In genomic region chr12:100142851-100143559, GRCh38 we compare ENCODE assay signal across 8 cellular contexts. TPM values are rescaled to one million over a fixed set of nuclear protein-coding genes. Genes with fewer than 3 reads are reported as not detected.
DNase-seq lines count a peak whose midpoint lies in the region; ATAC-seq, FAIRE-seq and TF ChIP-seq lines count a peak whose summit lies in the region.

A gene with protein sequence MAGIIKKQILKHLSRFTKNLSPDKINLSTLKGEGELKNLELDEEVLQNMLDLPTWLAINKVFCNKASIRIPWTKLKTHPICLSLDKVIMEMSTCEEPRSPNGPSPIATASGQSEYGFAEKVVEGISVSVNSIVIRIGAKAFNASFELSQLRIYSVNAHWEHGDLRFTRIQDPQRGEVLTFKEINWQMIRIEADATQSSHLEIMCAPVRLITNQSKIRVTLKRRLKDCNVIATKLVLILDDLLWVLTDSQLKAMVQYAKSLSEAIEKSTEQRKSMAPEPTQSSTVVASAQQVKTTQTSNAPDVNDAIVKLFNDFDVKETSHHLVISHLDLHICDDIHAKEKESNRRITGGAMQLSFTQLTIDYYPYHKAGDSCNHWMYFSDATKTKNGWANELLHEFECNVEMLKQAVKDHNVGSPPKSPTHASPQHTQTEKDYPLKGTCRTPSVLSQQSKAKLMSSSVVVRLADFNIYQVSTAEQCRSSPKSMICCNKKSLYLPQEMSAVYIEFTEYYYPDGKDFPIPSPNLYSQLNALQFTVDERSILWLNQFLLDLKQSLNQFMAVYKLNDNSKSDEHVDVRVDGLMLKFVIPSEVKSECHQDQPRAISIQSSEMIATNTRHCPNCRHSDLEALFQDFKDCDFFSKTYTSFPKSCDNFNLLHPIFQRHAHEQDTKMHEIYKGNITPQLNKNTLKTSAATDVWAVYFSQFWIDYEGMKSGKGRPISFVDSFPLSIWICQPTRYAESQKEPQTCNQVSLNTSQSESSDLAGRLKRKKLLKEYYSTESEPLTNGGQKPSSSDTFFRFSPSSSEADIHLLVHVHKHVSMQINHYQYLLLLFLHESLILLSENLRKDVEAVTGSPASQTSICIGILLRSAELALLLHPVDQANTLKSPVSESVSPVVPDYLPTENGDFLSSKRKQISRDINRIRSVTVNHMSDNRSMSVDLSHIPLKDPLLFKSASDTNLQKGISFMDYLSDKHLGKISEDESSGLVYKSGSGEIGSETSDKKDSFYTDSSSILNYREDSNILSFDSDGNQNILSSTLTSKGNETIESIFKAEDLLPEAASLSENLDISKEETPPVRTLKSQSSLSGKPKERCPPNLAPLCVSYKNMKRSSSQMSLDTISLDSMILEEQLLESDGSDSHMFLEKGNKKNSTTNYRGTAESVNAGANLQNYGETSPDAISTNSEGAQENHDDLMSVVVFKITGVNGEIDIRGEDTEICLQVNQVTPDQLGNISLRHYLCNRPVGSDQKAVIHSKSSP (N-terminal part only) (minus strand): TSS chr12:100142874. CDS start chr12:100142635, 239 bp downstream.

- H3K36me3 ChIP-seq in OCI-LY1 (ENCODE audit: insufficient read depth, low read length) (no peaks in the 10 kb centered on the region), endothelial cell of umbilical vein (ENCODE audit: control insufficient read depth in 2 of 2, extremely low read depth in 1 of 2, insufficient read depth in 2 of 2, low read length in 2 of 2) (no peaks in the 10 kb centered on the region)

- H3K9me2 ChIP-seq in OCI-LY1 (ENCODE audit: low read depth, low read length), result no peaks in the 10 kb centered on the region

- dilution Hi-C loops in endothelial cell of umbilical vein (cut with MboI; ENCODE audit: extremely low pct_ligation_motif_present, low sequenced_read_pairs), result no loop called here

- no peaks in the 10 kb centered on the region for H3K9me1 ChIP-seq in endothelial cell of umbilical vein (replicated peaks; ENCODE audit: control insufficient read depth, extremely low read depth, insufficient read depth, low read length)

- H3K27me3 ChIP-seq in OCI-LY1 (ENCODE audit: insufficient read depth, low read length), result no peaks in the 10 kb centered on the region
- H3K27me3 ChIP-seq in endothelial cell of umbilical vein (ENCODE audit: control insufficient read depth in 2 of 2, insufficient read depth in 2 of 2, low read length in 2 of 2), result no peaks in the 10 kb centered on the region

- TSS peak; percentile 46 for BruUV-seq in endothelial cell of umbilical vein (replicated peaks; lab: Mats Ljungman, UMichigan)

- H2AFZ ChIP-seq in OCI-LY1 (ENCODE audit: low read length) (0 out of 2 replicates have a peak within 1 kb of the TSS, but pooled peaks have one; percentile 31), endothelial cell of umbilical vein (ENCODE audit: low read depth, low read length) (peak within 1 kb of the TSS; percentile 96)

- peak; percentile 67 for ATAC-seq in GM21526 (IDR thresholded peaks at IDR 0.05; ENCODE audit: low FRiP score, unreplicated experiment)

- no peaks in the 10 kb centered on the region for H3F3A ChIP-seq in OCI-LY1 (ENCODE audit: insufficient read depth, low read length)

- CTCF ChIA-PET in endothelial cell of umbilical vein (lab: Charles Lee), result interaction anchor here (1.1 to 3.9 kb wide), 2 partner anchors 10 to 12 kb away, joined by 4 to 20 read pairs; no protein-coding TSS in a partner anchor

- in situ Hi-C loops in Caki2 (cut with HindIII; ENCODE audit: low pct_unique_long_range_greater_than_20kb, low sequenced_read_pairs), result no loop called here

- no peaks in the 10 kb centered on the region for H4K20me1 ChIP-seq in OCI-LY1 (ENCODE audit: insufficient read depth, low read length)
- no peaks in the 10 kb centered on the region for H4K20me1 ChIP-seq in endothelial cell of umbilical vein (replicated peaks; ENCODE audit: control insufficient read depth, extremely low read depth, insufficient read depth, low read length)

- H3K27ac ChIP-seq in OCI-LY1 (ENCODE audit: low read depth, low read length, poor library complexity, severe bottlenecking) (peak within 1 kb of the TSS; percentile 72), endothelial cell of umbilical vein (ENCODE audit: insufficient read depth, low read depth, low read length) (peak within 1 kb of the TSS; percentile 91)

- H3K4me1 ChIP-seq in OCI-LY1 (ENCODE audit: insufficient read depth, low read length, severe bottlenecking), result peaks cover 51% of the 10 kb centered on the region
- H3K4me1 ChIP-seq in endothelial cell of umbilical vein (ENCODE audit: control insufficient read depth, extremely low read depth, insufficient read depth, low read length), result peaks cover 5% of the 10 kb centered on the region

- H3K79me2 ChIP-seq in OCI-LY1 (ENCODE audit: insufficient read depth, low read length), result peaks cover 23% of the 10 kb centered on the region
- peaks cover 34% of the 10 kb centered on the region for H3K79me2 ChIP-seq in endothelial cell of umbilical vein (ENCODE audit: control insufficient read depth, insufficient read depth, low read length)

- POLR2A ChIA-PET in endothelial cell of umbilical vein (lab: Charles Lee), result no interaction called here

- peak; percentile 59 for DNase-seq in Caki2 (ENCODE audit: low read depth)
- DNase-seq in HuH-7 (ENCODE audit: low spot score), result peak; percentile 74
- peak; percentile 96 for DNase-seq in activated CD8-positive, alpha-beta memory T cell treated with anti-CD3 and anti-CD28 coated beads, Interleukin-2, amount 50 U/mL, for 48 hours
- peak; percentile 78 for DNase-seq in endothelial cell of umbilical vein (ENCODE audit: low read depth, low spot score)
- DNase-seq in middle frontal gyrus (ENCODE audit: extremely low spot score, low spot score), result peak; percentile 65
- peak; percentile 82 to 90 for DNase-seq in stimulated activated CD8-positive, alpha-beta memory T cell treated with anti-CD3 and anti-CD28 coated beads, Interleukin-2, amount 100 ng/mL, for 1 hour (ENCODE audit: low read depth in 2 of 2)

- H3K4me3 ChIP-seq in OCI-LY1 (ENCODE audit: low read depth, low read length, poor library complexity, severe bottlenecking) (peak within 1 kb of the TSS; percentile 99), endothelial cell of umbilical vein (replicated peaks in 1 of 3; ENCODE audit: insufficient read depth in 1 of 3, low read depth in 1 of 3, low read length in 3 of 3) (peak within 1 kb of the TSS; percentile 64 to 97 (median 74))

- H3K9ac ChIP-seq in OCI-LY1 (ENCODE audit: low read length), result peak within 1 kb of the TSS; percentile 99
- peak within 1 kb of the TSS; percentile 98 for H3K9ac ChIP-seq in endothelial cell of umbilical vein (replicated peaks; ENCODE audit: extremely low read depth, insufficient read depth, low read length)

- H3K4me2 ChIP-seq in OCI-LY1 (ENCODE audit: low read length), result peak within 1 kb of the TSS; percentile 88
- H3K4me2 ChIP-seq in endothelial cell of umbilical vein (ENCODE audit: insufficient read depth, low read length), result peak within 1 kb of the TSS; percentile 66

- TF ChIP-seq CTCF in OCI-LY1 (IDR thresholded peaks at IDR 0.05; ENCODE audit: low read length), result no peak
- no peak for TF ChIP-seq CTCF in endothelial cell of umbilical vein (IDR thresholded peaks at IDR 0.05; ENCODE audit: extremely low read depth in 1 of 2, insufficient read depth in 1 of 2, low read depth in 1 of 2, low read length in 2 of 2)

- H3K9me3 ChIP-seq in OCI-LY1 (ENCODE audit: low read length) (no peaks in the 10 kb centered on the region), endothelial cell of umbilical vein (replicated peaks; ENCODE audit: control insufficient read depth, insufficient read depth, low read length) (no peaks in the 10 kb centered on the region)

- FAIRE-seq in endothelial cell of umbilical vein (lab: Jason Lieb, UNC), result peak; percentile 81

- intact Hi-C loops in endothelial cell of umbilical vein (cut with micrococcal nuclease), result loop anchor here (1.0 to 2.0 kb wide), 6 partner anchors 11 to 422 kb away; partner anchors contain the start of genes ACTR6, DEPDC4 and SCYL2

- peak; percentile 53 for TF ChIP-seq POLR2A in endothelial cell of umbilical vein (IDR thresholded peaks at IDR 0.05; ENCODE audit: low read depth, low read length)

TF ChIP-seq in endothelial cell of umbilical vein, 7 proteins besides CTCF, POLR2A, EP300 and RAD21:
- TF ChIP-seq GATA2 (IDR thresholded peaks at IDR 0.05; ENCODE audit: insufficient read depth, insufficient read length, low read depth, low read length) (no peak), EZH2 (IDR thresholded peaks at IDR 0.05; ENCODE audit: borderline replicate concordance, low read depth, low read length, severe bottlenecking) (no peak), FOS (IDR thresholded peaks at IDR 0.05; ENCODE audit: borderline replicate concordance, insufficient read depth, low read length) (no peak), JUN (IDR thresholded peaks at IDR 0.05; ENCODE audit: borderline replicate concordance, insufficient read depth, insufficient read length, low read depth) (no peak), MAX (IDR thresholded peaks at IDR 0.05; ENCODE audit: insufficient read depth, insufficient read length) (no peak), MYC (IDR thresholded peaks at IDR 0.05; ENCODE audit: low read depth, low read length) (no peak), POLR2AphosphoS5 (IDR thresholded peaks at IDR 0.05; ENCODE audit: insufficient read depth, low read depth, low read length) (no peak)
TF ChIP-seq in endothelial cell of umbilical vein: peak in this region for 0.

RNA-seq across cellular contexts. Expression of the gene that starts here (rescaled TPM):
- 4.6 and 5.7 TPM in 2 replicates for total RNA-seq in Caki2 (2014; rRNA removed; shearing (Covaris generic); ENCODE audit: low replicate concordance)
- 16.0 and 17.9 TPM in 2 replicates for total RNA-seq in endothelial cell of umbilical vein
- 4.1 and 5.4 TPM in 2 replicates for polyA plus RNA-seq in endothelial cell of umbilical vein
- polyA plus RNA-seq in endothelial cell of umbilical vein (2011; cell fraction: cytosol; rRNA removed), result 8.6 and 9.4 TPM in 2 replicates
- polyA plus RNA-seq in endothelial cell of umbilical vein (2011; cell fraction: nucleus; rRNA removed), result 8.3 and 12.0 TPM in 2 replicates
- polyA plus RNA-seq in endothelial cell of umbilical vein (2012), result 11.8 and 17.1 TPM in 2 replicates
- polyA minus RNA-seq in endothelial cell of umbilical vein, result 17.4 and 28.5 TPM in 2 replicates
- 24.4 TPM for polyA minus RNA-seq in endothelial cell of umbilical vein (2011; cell fraction: cytosol; rRNA and poly(A)+ RNA removed)
- polyA minus RNA-seq in endothelial cell of umbilical vein (2011; cell fraction: nucleus; rRNA and poly(A)+ RNA removed), result 23.0 and 38.7 TPM in 2 replicates

Comparison
In these comparisons a context has a peak if more than half of its experiments do, and no peak if none do; other contexts are left out.
1. Peak in every context shown above with its lines: DNase-seq, ATAC-seq, H3K4me3 ChIP-seq and H3K27ac ChIP-seq.